Comparison of ENCODE assay signal across 19 cellular contexts in the genomic region with DNA sequence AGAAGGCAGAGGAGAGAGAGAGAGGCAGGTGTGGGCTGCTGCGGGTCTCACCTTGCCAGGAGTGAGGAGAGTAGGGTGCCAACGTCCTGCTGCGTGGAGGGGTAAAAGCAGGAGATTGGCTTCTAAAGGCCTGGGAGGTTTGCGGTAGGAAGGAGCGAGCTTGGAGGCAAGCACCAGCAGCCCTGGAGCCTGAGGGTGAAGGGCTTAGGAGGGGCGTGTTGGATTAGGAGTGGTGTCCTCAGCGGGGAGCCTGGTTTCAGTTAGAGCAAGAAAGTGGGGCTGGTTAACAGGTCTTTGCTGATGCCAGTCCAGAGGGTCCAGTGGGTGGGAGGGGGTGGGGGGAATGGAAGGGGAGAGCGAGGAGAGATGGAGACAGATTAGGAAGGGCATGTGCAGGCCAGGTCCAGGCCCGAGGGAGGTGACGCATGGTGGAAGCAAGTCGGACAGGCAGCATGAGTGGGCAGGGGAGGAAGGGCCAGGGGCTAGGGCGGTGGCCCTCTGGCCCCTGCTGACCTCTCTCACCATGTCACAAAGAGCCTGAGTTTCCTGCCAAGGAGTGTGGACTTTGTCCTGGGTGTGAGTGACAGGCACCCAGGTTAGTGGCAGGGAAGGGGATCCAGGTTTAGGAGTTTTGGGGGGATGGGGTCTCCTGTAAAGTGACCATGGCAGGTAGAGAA. TPM values are rescaled to one million over a fixed set of nuclear protein-coding genes. Genes with fewer than 3 reads are reported as not detected.
"Had no signal": no experiment of that assay in that cellular context is flagged by ENCODE, and none has a peak within 500 bp of the region (broad histone marks: within the 10 kb centered on the region; RNA-seq: fewer than 3 reads in every experiment).

No MANE protein-coding gene starts in this region.

- DNase-seq: activated naive CD4-positive, alpha-beta T cell; anterior cingulate cortex; brain microvascular endothelial cell; cerebellar nuclear complex; effector memory CD4-positive, alpha-beta T cell; foreskin keratinocyte; head of caudate nucleus; left cardiac atrium; midbrain; retina; stimulated activated CD4-positive, alpha-beta T cell treated with anti-CD3 and anti-CD28 coated beads, Interleukin-4, amount 100 ng/mL, for 24 hours; upper lobe of right lung had no signal

- H3K27me3 Mint-ChIP-seq: dendritic cell treated with granulocyte-macrophage colony-stimulating factor and Interleukin-4, amounts not matched to agents 40 ng/mL and 50 ng/mL, for 4 days; stimulated activated naive CD8-positive, alpha-beta T cell treated with anti-CD3 and anti-CD28 coated beads, Interleukin-15, Interleukin-2, amounts not matched to agents 100 ng/mL and 50 ng/mL, for 24 hours had no signal

- H3K27ac ChIP-seq: brain microvascular endothelial cell, foreskin keratinocyte, upper lobe of right lung had no signal

- H3K4me1 ChIP-seq: foreskin keratinocyte, upper lobe of right lung had no signal

- H3K9me3 Mint-ChIP-seq: dendritic cell treated with granulocyte-macrophage colony-stimulating factor and Interleukin-4, amounts not matched to agents 40 ng/mL and 50 ng/mL, for 4 days; immature natural killer cell; stimulated activated naive CD8-positive, alpha-beta T cell treated with anti-CD3 and anti-CD28 coated beads, Interleukin-15, Interleukin-2, amounts not matched to agents 100 ng/mL and 50 ng/mL, for 24 hours had no signal

- H3K4me3 Mint-ChIP-seq: dendritic cell treated with granulocyte-macrophage colony-stimulating factor and Interleukin-4, amounts not matched to agents 40 ng/mL and 50 ng/mL, for 4 days; stimulated activated naive CD8-positive, alpha-beta T cell treated with anti-CD3 and anti-CD28 coated beads, Interleukin-15, Interleukin-2, amounts not matched to agents 100 ng/mL and 50 ng/mL, for 24 hours had no signal

- H3K27ac Mint-ChIP-seq: dendritic cell treated with granulocyte-macrophage colony-stimulating factor and Interleukin-4, amounts not matched to agents 40 ng/mL and 50 ng/mL, for 4 days; stimulated activated naive CD8-positive, alpha-beta T cell treated with anti-CD3 and anti-CD28 coated beads, Interleukin-15, Interleukin-2, amounts not matched to agents 100 ng/mL and 50 ng/mL, for 24 hours had no signal

- H3K4me3 ChIP-seq: upper lobe of right lung had no signal

- H3K9me3 ChIP-seq: upper lobe of right lung had no signal

- H3K27me3 ChIP-seq: brain microvascular endothelial cell, foreskin keratinocyte, upper lobe of right lung had no signal

- ATAC-seq: foreskin keratinocyte, left cardiac atrium, upper lobe of right lung had no signal

RNA-seq across cellular contexts. Expression of gene LHX4, which starts 36.6 kb away (rescaled TPM):
- total RNA-seq: activated CD8-positive, alpha-beta memory T cell treated with anti-CD3 and anti-CD28 coated beads for 36 hours; foreskin keratinocyte; left cardiac atrium; lung microvascular endothelial cell; skeletal muscle tissue; temporal lobe; upper lobe of right lung had no signal
- polyA plus RNA-seq: foreskin keratinocyte had no signal
